Comparison of ENCODE assay signal across 13 cellular contexts in the genomic region with DNA sequence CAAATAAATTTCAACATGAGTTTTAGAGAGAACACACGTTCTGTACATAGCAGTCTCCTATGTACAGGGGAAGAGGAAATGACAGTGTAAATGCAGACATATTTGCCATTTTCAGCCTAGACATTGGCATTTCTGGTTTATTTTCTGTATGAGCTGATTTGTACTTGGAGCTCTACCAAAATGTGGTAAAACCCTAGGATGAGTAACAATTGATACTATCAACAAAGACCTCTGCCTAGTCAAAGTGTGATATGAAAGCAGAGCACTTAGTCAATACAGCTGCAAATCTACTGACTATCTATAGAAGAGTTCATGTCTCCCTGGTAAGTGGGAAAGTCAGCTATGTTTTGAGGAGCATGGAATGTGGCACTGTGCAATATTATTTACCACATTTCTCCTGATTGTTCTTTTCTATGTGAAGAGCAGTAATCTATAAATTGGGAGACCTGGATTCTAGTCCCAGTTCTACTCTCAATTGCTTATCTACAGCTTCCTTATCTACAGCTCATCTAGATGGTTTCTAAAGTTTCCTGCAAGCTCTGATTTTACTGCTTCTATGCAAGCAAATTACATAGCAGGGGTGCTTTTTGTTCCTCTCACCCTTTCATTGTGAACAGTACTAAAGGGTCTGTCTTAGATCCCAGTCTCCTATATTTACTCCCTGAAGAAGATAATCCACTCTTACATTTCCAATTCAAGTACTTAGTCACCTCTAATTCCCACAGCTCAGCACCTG.
DNase-seq lines count a peak whose midpoint lies in the region; ATAC-seq lines count a peak whose summit lies in the region.
"Had no signal": no experiment of that assay in that cellular context is flagged by ENCODE, and none has a peak within 500 bp of the region (broad histone marks: within the 10 kb centered on the region; RNA-seq: fewer than 3 reads in every experiment).

No MANE protein-coding gene starts in this region.

- POLR2A ChIA-PET in naive thymus-derived CD4-positive, alpha-beta T cell (lab: Charles Lee), result no interaction called here

- H3K36me3 Mint-ChIP-seq in activated T-cell treated with anti-CD3 and anti-CD28 coated beads, Interleukin-2, amount 50 U/mL, for 72 hours (ENCODE audit: insufficient read depth in 2 of 2), result no peaks in the 10 kb centered on the region
- H3K36me3 Mint-ChIP-seq in naive thymus-derived CD4-positive, alpha-beta T cell, result no peaks in the 10 kb centered on the region

- peaks cover 55% of the 10 kb centered on the region for H3K27me3 Mint-ChIP-seq in activated T-cell treated with anti-CD3 and anti-CD28 coated beads, Interleukin-2, amount 50 U/mL, for 72 hours (ENCODE audit: low read depth)
- peaks cover 42% of the 10 kb centered on the region for H3K27me3 Mint-ChIP-seq in stimulated activated naive CD8-positive, alpha-beta T cell treated with anti-CD3 and anti-CD28 coated beads, Interleukin-15, amount 100 ng/mL, for 72 hours
- H3K27me3 Mint-ChIP-seq in naive thymus-derived CD4-positive, alpha-beta T cell, result peaks cover 13 to 31% (median 21%) of the 10 kb centered on the region in 5 donors

- no peak for DNase-seq in activated T-cell treated with anti-CD3 and anti-CD28 coated beads, Interleukin-2, amount 50 U/mL, for 72 hours
- DNase-seq in activated T-cell treated with anti-CD3 and anti-CD28 coated beads, Interleukin-2, amount 50 U/mL, for 1 hour, result no peak
- no peak for DNase-seq in stimulated activated naive CD8-positive, alpha-beta T cell treated with anti-CD3 and anti-CD28 coated beads, Interleukin-15, amount 100 ng/mL, for 72 hours
- no peak for DNase-seq in naive thymus-derived CD4-positive, alpha-beta T cell
- no peak for DNase-seq in effector memory CD4-positive, alpha-beta T cell
- DNase-seq: activated naive CD4-positive, alpha-beta T cell treated with anti-CD3 and anti-CD28 coated beads, Interleukin-2, amount 50 U/mL, for 16 hours; KBM-7; left ventricle myocardium superior; NCI-H774 had no signal

- H3K4me3 ChIP-seq in naive thymus-derived CD4-positive, alpha-beta T cell (ENCODE audit: low read length), result no peak overlapping the region
- H3K4me3 ChIP-seq in effector memory CD4-positive, alpha-beta T cell (ENCODE audit: insufficient read depth, low read depth, low read length, poor library complexity, severe bottlenecking), result no peak overlapping the region

- no peaks in the 10 kb centered on the region for H3K27me3 ChIP-seq in naive thymus-derived CD4-positive, alpha-beta T cell (ENCODE audit: control insufficient read depth in 2 of 2, insufficient read depth in 2 of 2, low read length in 2 of 2)
- H3K27me3 ChIP-seq in effector memory CD4-positive, alpha-beta T cell (replicated peaks; ENCODE audit: control insufficient read depth, insufficient read depth, low read length, poor library complexity, severe bottlenecking), result no peaks in the 10 kb centered on the region

- CTCF ChIA-PET in naive thymus-derived CD4-positive, alpha-beta T cell (lab: Charles Lee), result no interaction called here

- no peak overlapping the region for H3K27ac Mint-ChIP-seq in activated T-cell treated with anti-CD3 and anti-CD28 coated beads, Interleukin-2, amount 50 U/mL, for 72 hours
- H3K27ac Mint-ChIP-seq in stimulated activated naive CD8-positive, alpha-beta T cell treated with anti-CD3 and anti-CD28 coated beads, Interleukin-15, amount 100 ng/mL, for 72 hours, result no peak overlapping the region
- no peak overlapping the region for H3K27ac Mint-ChIP-seq in naive thymus-derived CD4-positive, alpha-beta T cell

- peak overlapping the region in 1 of 2 donors; percentile 4 for H3K4me3 Mint-ChIP-seq in activated T-cell treated with anti-CD3 and anti-CD28 coated beads, Interleukin-2, amount 50 U/mL, for 72 hours
- H3K4me3 Mint-ChIP-seq in stimulated activated naive CD8-positive, alpha-beta T cell treated with anti-CD3 and anti-CD28 coated beads, Interleukin-15, amount 100 ng/mL, for 72 hours, result no peak overlapping the region
- H3K4me3 Mint-ChIP-seq in naive thymus-derived CD4-positive, alpha-beta T cell, result no peak overlapping the region

- intact Hi-C loops in naive thymus-derived CD4-positive, alpha-beta T cell (cut with micrococcal nuclease), result no loop called here

- ATAC-seq in activated T-cell treated with anti-CD3 and anti-CD28 coated beads, Interleukin-2, amount 50 U/mL, for 72 hours (replicated peaks in 1 of 2), result peak; percentile 96 to 97
- ATAC-seq in HG02759 (IDR thresholded peaks at IDR 0.05; ENCODE audit: unreplicated experiment), result peak; percentile 75
- peak; percentile 73 for ATAC-seq in HG03575 (IDR thresholded peaks at IDR 0.05; ENCODE audit: extremely low read depth, insufficient number of reproducible peaks, low FRiP score, unreplicated experiment)
- peak; percentile 94 for ATAC-seq in stimulated activated naive CD8-positive, alpha-beta T cell treated with anti-CD3 and anti-CD28 coated beads, Interleukin-15, amount 100 ng/mL, for 72 hours
- ATAC-seq in naive thymus-derived CD4-positive, alpha-beta T cell, result no peak
- no peak for ATAC-seq in HG03097 (IDR thresholded peaks at IDR 0.05; ENCODE audit: low FRiP score, unreplicated experiment)
- ATAC-seq: left ventricle myocardium superior, sciatic nerve had no signal

- H3K4me1 Mint-ChIP-seq in activated T-cell treated with anti-CD3 and anti-CD28 coated beads, Interleukin-2, amount 50 U/mL, for 72 hours (ENCODE audit: low read depth), result peaks cover 9% of the 10 kb centered on the region
- peaks cover 13% of the 10 kb centered on the region for H3K4me1 Mint-ChIP-seq in stimulated activated naive CD8-positive, alpha-beta T cell treated with anti-CD3 and anti-CD28 coated beads, Interleukin-15, amount 100 ng/mL, for 72 hours
- peaks cover 0 to 4% (median 0%) of the 10 kb centered on the region in 7 donors for H3K4me1 Mint-ChIP-seq in naive thymus-derived CD4-positive, alpha-beta T cell

- H3K9me3 ChIP-seq in naive thymus-derived CD4-positive, alpha-beta T cell (ENCODE audit: control insufficient read depth in 2 of 3, low read length in 3 of 3), result no peaks in the 10 kb centered on the region
- no peaks in the 10 kb centered on the region for H3K9me3 ChIP-seq in effector memory CD4-positive, alpha-beta T cell (ENCODE audit: control insufficient read depth, low read length)

- H3K4me1 ChIP-seq in naive thymus-derived CD4-positive, alpha-beta T cell (ENCODE audit: control insufficient read depth in 2 of 2, insufficient read depth in 2 of 2, low read length in 2 of 2), result no peaks in the 10 kb centered on the region
- H3K4me1 ChIP-seq in effector memory CD4-positive, alpha-beta T cell (ENCODE audit: control insufficient read depth, insufficient read depth, low read length, poor library complexity, severe bottlenecking), result no peaks in the 10 kb centered on the region

- H3K27ac ChIP-seq in naive thymus-derived CD4-positive, alpha-beta T cell (ENCODE audit: low read depth, low read length), result no peak overlapping the region
- no peak overlapping the region for H3K27ac ChIP-seq in effector memory CD4-positive, alpha-beta T cell (ENCODE audit: insufficient read depth, low read length, poor library complexity, severe bottlenecking)

- H3K36me3 ChIP-seq in naive thymus-derived CD4-positive, alpha-beta T cell (ENCODE audit: control insufficient read depth in 2 of 3, insufficient read depth in 3 of 3, low read length in 3 of 3), result no peaks in the 10 kb centered on the region
- H3K36me3 ChIP-seq in effector memory CD4-positive, alpha-beta T cell (ENCODE audit: control insufficient read depth, insufficient read depth, low read length), result no peaks in the 10 kb centered on the region

- H3K9me3 Mint-ChIP-seq in activated T-cell treated with anti-CD3 and anti-CD28 coated beads, Interleukin-2, amount 50 U/mL, for 72 hours, result no peaks in the 10 kb centered on the region
- no peaks in the 10 kb centered on the region for H3K9me3 Mint-ChIP-seq in stimulated activated naive CD8-positive, alpha-beta T cell treated with anti-CD3 and anti-CD28 coated beads, Interleukin-15, amount 100 ng/mL, for 72 hours
- peaks cover 0 to 4% (median 0%) of the 10 kb centered on the region in 11 donors for H3K9me3 Mint-ChIP-seq in naive thymus-derived CD4-positive, alpha-beta T cell

Comparison
In these comparisons a context has a peak if more than half of its experiments do, and no peak if none do; other contexts are left out.
1. ATAC-seq: peak in activated T-cell treated with anti-CD3 and anti-CD28 coated beads, Interleukin-2, amount 50 U/mL, for 72 hours (2 of 2), HG02759 (single experiment), HG03575 (single experiment) and stimulated activated naive CD8-positive, alpha-beta T cell treated with anti-CD3 and anti-CD28 coated beads, Interleukin-15, amount 100 ng/mL, for 72 hours (single experiment); none in naive thymus-derived CD4-positive, alpha-beta T cell (single experiment) and HG03097 (single experiment).